In genomic region chr9:93712896-93713295, GRCh38 we compare ENCODE assay signal across 23 cellular contexts.
"Had no signal": no experiment of that assay in that cellular context is flagged by ENCODE, and none has a peak within 500 bp of the region (broad histone marks: within the 10 kb centered on the region; RNA-seq: fewer than 3 reads in every experiment).

No MANE protein-coding gene starts in this region.

- H3K4me3 Mint-ChIP-seq: mesothelial cell of epicardium; naive B cell; natural killer cell; stimulated activated effector memory CD8-positive, alpha-beta T cell treated with anti-CD3 and anti-CD28 coated beads, Interleukin-12 subunit alpha, Interleukin-12 subunit beta, amount 100 ng/mL, for 72 hours; stimulated activated naive CD8-positive, alpha-beta T cell treated with anti-CD3 and anti-CD28 coated beads, Interleukin-15, Interleukin-2, amounts not matched to agents 100 ng/mL and 50 ng/mL, for 24 hours had no signal

- H3K4me1 ChIP-seq: lower lobe of right lung, pancreas, suprapubic skin, tibial artery, upper lobe of right lung had no signal

- H3K9me3 ChIP-seq: lower lobe of right lung, pancreas, psoas muscle, suprapubic skin, thoracic aorta, upper lobe of right lung had no signal

- H3K4me1 Mint-ChIP-seq: mesothelial cell of epicardium; naive B cell; natural killer cell; stimulated activated effector memory CD8-positive, alpha-beta T cell treated with anti-CD3 and anti-CD28 coated beads, Interleukin-12 subunit alpha, Interleukin-12 subunit beta, amount 100 ng/mL, for 72 hours had no signal

- H3K4me3 ChIP-seq: lower lobe of right lung, pancreas, psoas muscle, skin epidermis, suprapubic skin, thoracic aorta, tibial artery, upper lobe of right lung had no signal

- ATAC-seq: left cardiac atrium; left lobe of liver; left ventricle myocardium superior; lower lobe of right lung; natural killer cell; pancreas; psoas muscle; sciatic nerve; stimulated activated effector memory CD8-positive, alpha-beta T cell treated with anti-CD3 and anti-CD28 coated beads, Interleukin-12 subunit alpha, Interleukin-12 subunit beta, amount 100 ng/mL, for 72 hours; upper lobe of right lung had no signal

- DNase-seq: hippocampal formation; kidney glomerular epithelial cell; left cardiac atrium; left ventricle myocardium superior; lower lobe of right lung; mesenchymal stem cell; naive B cell; natural killer cell; psoas muscle; stimulated activated CD4-positive, alpha-beta T cell treated with anti-CD3 and anti-CD28 coated beads, Interleukin-4, amount 100 ng/mL, for 24 hours; stimulated activated naive CD4-positive, alpha-beta T cell; tibial artery; trophoblast cell; upper lobe of right lung had no signal

- H3K9me3 Mint-ChIP-seq: mesothelial cell of epicardium, natural killer cell had no signal

- H3K36me3 Mint-ChIP-seq: mesothelial cell of epicardium; naive B cell; natural killer cell; stimulated activated effector memory CD8-positive, alpha-beta T cell treated with anti-CD3 and anti-CD28 coated beads, Interleukin-12 subunit alpha, Interleukin-12 subunit beta, amount 100 ng/mL, for 72 hours had no signal

- H3K36me3 ChIP-seq: lower lobe of right lung, pancreas, suprapubic skin, thoracic aorta, tibial artery, upper lobe of right lung had no signal

- H3K27ac Mint-ChIP-seq: mesothelial cell of epicardium; naive B cell; natural killer cell; stimulated activated effector memory CD8-positive, alpha-beta T cell treated with anti-CD3 and anti-CD28 coated beads, Interleukin-12 subunit alpha, Interleukin-12 subunit beta, amount 100 ng/mL, for 72 hours; stimulated activated naive CD8-positive, alpha-beta T cell treated with anti-CD3 and anti-CD28 coated beads, Interleukin-15, Interleukin-2, amounts not matched to agents 100 ng/mL and 50 ng/mL, for 24 hours had no signal

- H3K27me3 ChIP-seq: pancreas, suprapubic skin, tibial artery, upper lobe of right lung had no signal

- H3K27ac ChIP-seq: lower lobe of right lung, pancreas, psoas muscle, skin epidermis, suprapubic skin, thoracic aorta, tibial artery, upper lobe of right lung had no signal
